In the genomic region with DNA sequence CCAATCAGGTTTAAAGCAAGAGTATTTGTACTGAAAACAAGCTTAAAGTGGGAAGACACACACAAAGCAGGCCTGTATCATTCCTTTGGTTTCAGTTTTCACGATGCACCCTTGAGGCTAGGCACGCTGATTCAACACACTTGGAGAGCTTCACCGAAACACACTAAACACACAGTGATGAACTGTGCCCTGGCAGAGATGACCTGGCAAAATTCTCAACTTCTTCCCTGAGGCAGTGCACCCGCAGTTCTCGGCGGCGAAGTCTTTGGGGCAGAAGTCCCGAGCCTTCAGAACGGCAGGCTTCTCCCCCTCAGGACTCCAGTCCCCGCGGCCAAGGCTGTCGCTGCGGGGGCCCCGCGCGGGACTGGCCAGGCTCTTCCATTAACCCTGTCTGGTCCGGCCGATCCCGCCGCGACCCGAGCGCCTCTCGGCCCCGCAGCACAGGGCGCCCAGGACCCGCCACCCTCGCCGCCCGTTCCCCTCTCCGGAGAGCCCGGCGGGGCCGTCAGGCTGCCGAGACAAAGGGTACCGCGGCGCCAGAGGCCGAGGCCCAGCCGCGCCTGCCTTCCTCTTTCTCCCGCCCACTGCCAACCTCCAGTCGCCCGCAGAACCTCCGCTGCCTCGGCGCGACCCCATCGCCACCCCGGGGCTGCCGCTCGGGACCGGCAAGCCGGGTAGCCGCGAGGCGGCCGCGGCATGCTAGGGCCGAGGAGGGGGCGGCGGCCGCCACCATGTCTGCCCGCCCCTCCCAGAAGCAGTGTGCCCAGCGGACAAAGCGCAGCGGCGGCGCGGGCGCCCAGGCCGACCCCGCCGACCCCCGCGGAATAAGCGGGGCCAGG, we compare ENCODE assay signal across 8 cellular contexts. TPM values are rescaled to one million over a fixed set of nuclear protein-coding genes. Genes with fewer than 3 reads are reported as not detected.
DNase-seq lines count a peak whose midpoint lies in the region; ATAC-seq, FAIRE-seq and TF ChIP-seq lines count a peak whose summit lies in the region.

No MANE protein-coding gene starts in this region.

- peak overlapping the region; percentile 99 for H3K4me3 Mint-ChIP-seq in neural progenitor cell

- H2AFZ ChIP-seq in neural progenitor cell (replicated peaks): peak overlapping the region; percentile 90

- peak overlapping the region; percentile 100 for H3K27ac Mint-ChIP-seq in neural progenitor cell

- ATAC-seq in GM19035 (IDR thresholded peaks at IDR 0.05; ENCODE audit: unreplicated experiment) (peak; percentile 28), HG03378 (IDR thresholded peaks at IDR 0.05; ENCODE audit: unreplicated experiment) (peak; percentile 30)

- POLR2A ChIA-PET in BJ (lab: Charles Lee): interaction anchor here (0.6 to 0.7 kb wide), 2 partner anchors 61 to 120 kb away, joined by 3 to 4 read pairs; no protein-coding TSS in a partner anchor

- DNase-seq in BJ (ENCODE audit: low read depth) (peak; percentile 56), RCC 7860 (ENCODE audit: low spot score) (peak; percentile 69), activated gamma-delta T cell (lab: John Stamatoyannopoulos, UW) (peak; percentile 58), fibroblast of villous mesenchyme (ENCODE audit: low read depth) (peak; percentile 96), neural progenitor cell (ENCODE audit: low spot score) (peak; percentile 70)

- peaks cover 36% of the 10 kb centered on the region for H4K20me1 ChIP-seq in neural progenitor cell (ENCODE audit: low read depth)

- H3K36me3 Mint-ChIP-seq in neural progenitor cell: peaks cover 32% of the 10 kb centered on the region

- no peak for FAIRE-seq in RCC 7860 (lab: Jason Lieb, UNC)

- peaks cover 99% of the 10 kb centered on the region for H3K79me2 ChIP-seq in neural progenitor cell (ENCODE audit: low read depth)

- no peaks in the 10 kb centered on the region for H3K27me3 ChIP-seq in BJ (ENCODE audit: control insufficient read depth, insufficient read depth, low read length)
- H3K27me3 ChIP-seq in neural progenitor cell: no peaks in the 10 kb centered on the region
- H3K27me3 ChIP-seq in stomach smooth muscle (ENCODE audit: control insufficient read depth in 1 of 2, insufficient read depth in 2 of 2, low read length in 2 of 2): no peaks in the 10 kb centered on the region

- H3K9me3 Mint-ChIP-seq in neural progenitor cell: no peaks in the 10 kb centered on the region

- TF ChIP-seq CTCF in BJ (IDR thresholded peaks at IDR 0.05; ENCODE audit: insufficient read depth, low read depth, low read length) (no peak), fibroblast of villous mesenchyme (IDR thresholded peaks at IDR 0.05; ENCODE audit: insufficient read depth, low read depth, low read length) (no peak), neural progenitor cell (IDR thresholded peaks at IDR 0.05) (no peak)

- peak overlapping the region; percentile 99 for H3K9ac ChIP-seq in neural progenitor cell
- H3K9ac ChIP-seq in stomach smooth muscle (ENCODE audit: low read length in 2 of 2): peak overlapping the region; percentile 93 to 99

- peaks cover 19% of the 10 kb centered on the region for H3F3A ChIP-seq in neural progenitor cell (ENCODE audit: low read depth)

- H3K4me1 Mint-ChIP-seq in neural progenitor cell: peaks cover 46% of the 10 kb centered on the region

- CTCF ChIA-PET in BJ (lab: Yijun Ruan, JAX): no interaction called here

- H3K27ac ChIP-seq in neural progenitor cell: peak overlapping the region; percentile 99
- H3K27ac ChIP-seq in stomach smooth muscle (ENCODE audit: low read length): peak overlapping the region; percentile 94

- no peaks in the 10 kb centered on the region for H3K9me3 ChIP-seq in neural progenitor cell (ENCODE audit: low read depth)
- H3K9me3 ChIP-seq in stomach smooth muscle (ENCODE audit: control insufficient read depth in 2 of 2, low read length in 2 of 2): no peaks in the 10 kb centered on the region

- peaks cover 5% of the 10 kb centered on the region for H3K27me3 Mint-ChIP-seq in neural progenitor cell (ENCODE audit: insufficient read depth, low read depth)

- H3K4me2 ChIP-seq in neural progenitor cell: peak overlapping the region; percentile 83

- H3K36me3 ChIP-seq in BJ (ENCODE audit: control insufficient read depth, insufficient read depth, low read length) (no peaks in the 10 kb centered on the region), neural progenitor cell (no peaks in the 10 kb centered on the region), stomach smooth muscle (ENCODE audit: control insufficient read depth in 2 of 2, insufficient read depth in 2 of 2, low read length in 2 of 2) (no peaks in the 10 kb centered on the region)

- peak overlapping the region; percentile 88 for H3K4me3 ChIP-seq in BJ (ENCODE audit: low read depth, low read length)
- H3K4me3 ChIP-seq in fibroblast of villous mesenchyme (ENCODE audit: low read depth, low read length): peak overlapping the region; percentile 96
- H3K4me3 ChIP-seq in neural progenitor cell: peak overlapping the region; percentile 94
- peak overlapping the region; percentile 89 to 99 for H3K4me3 ChIP-seq in stomach smooth muscle (ENCODE audit: low read length in 2 of 2)

- H3K4me1 ChIP-seq in neural progenitor cell (peaks cover 30% of the 10 kb centered on the region), stomach smooth muscle (ENCODE audit: control insufficient read depth, insufficient read depth, low read length) (peaks cover 13% of the 10 kb centered on the region)

RNA-seq across cellular contexts. Expression of a gene that starts 0.8 kb away (rescaled TPM):
- 17.1 and 21.9 TPM in 2 replicates for polyA plus RNA-seq in BJ (2011; rRNA removed)
- 12.6 and 15.9 TPM in 2 replicates for polyA minus RNA-seq in BJ (2011; rRNA and poly(A)+ RNA removed)
- total RNA-seq in fibroblast of villous mesenchyme: 33.8 and 44.9 TPM in 2 replicates
- 56.7 and 77.7 TPM in 2 replicates for total RNA-seq in neural progenitor cell (ENCODE audit: low replicate concordance)

Comparison
In these comparisons a context has a peak if more than half of its experiments do, and no peak if none do; other contexts are left out.
1. Peak in every context shown above with its lines: DNase-seq, ATAC-seq, H3K4me3 ChIP-seq and H3K27ac ChIP-seq.